In the genomic region with DNA sequence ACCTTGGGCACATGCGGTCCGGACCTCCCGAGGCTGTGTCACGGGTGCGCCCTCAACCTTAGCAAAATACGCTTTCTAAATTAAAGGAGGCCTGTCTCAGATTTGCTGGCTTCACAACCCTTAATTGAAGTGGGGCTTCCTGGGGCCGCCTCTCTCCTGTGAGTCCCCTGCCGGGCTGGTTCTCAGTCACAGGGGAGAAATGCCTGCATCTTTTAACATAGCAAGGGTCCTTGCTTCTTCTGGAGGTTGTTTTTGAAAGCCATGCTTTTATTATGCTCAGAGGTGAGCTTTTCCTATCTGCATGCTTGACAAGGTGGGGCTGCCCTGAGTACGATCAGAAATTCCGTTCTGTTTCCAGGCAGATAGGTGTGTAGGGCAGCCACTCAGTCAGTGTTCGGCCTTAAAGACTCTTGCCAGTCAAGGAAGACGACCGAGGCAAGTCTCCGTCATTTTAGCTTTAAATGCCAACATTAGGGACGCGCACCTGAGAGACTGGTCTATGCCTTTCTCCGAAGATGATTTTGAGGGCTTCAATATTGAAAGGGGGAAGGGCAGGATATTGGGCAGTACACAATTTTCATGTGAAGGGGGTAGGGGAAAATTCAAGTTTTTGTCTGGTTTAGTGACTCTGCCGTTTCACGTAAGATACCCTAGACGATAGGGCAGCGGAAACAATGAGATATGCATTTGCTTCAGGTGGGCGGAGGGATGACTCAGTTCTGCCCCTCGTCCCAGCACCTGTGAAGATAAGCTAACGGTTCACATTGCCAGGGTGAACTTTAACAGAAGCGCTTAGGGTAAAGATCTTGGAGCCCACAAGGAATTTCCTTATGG, we compare ENCODE assay signal across 12 cellular contexts. TPM values are rescaled to one million over a fixed set of nuclear protein-coding genes. Genes with fewer than 3 reads are reported as not detected.
A peak's percentile ranks its signal among the peaks of the same experiment; 100 is the strongest.
DNase-seq lines count a peak whose midpoint lies in the region; ATAC-seq, FAIRE-seq and TF ChIP-seq lines count a peak whose summit lies in the region.
"Had no signal": no experiment of that assay in that cellular context is flagged by ENCODE, and none has a peak within 500 bp of the region (broad histone marks: within the 10 kb centered on the region; RNA-seq: fewer than 3 reads in every experiment).

No MANE protein-coding gene starts in this region.

- SMC1A ChIA-PET in GM12878 (lab: Charles Lee; ENCODE audit: uncharacterized antibody, unreplicated experiment), result interaction anchor here (0.8 to 13.0 kb wide), 8 partner anchors 13 to 95 kb away, joined by 3 to 301 read pairs (median 6); no protein-coding TSS in a partner anchor

- peak; percentile 86 to 88 for DNase-seq in activated CD4-positive, alpha-beta T cell treated with anti-CD3 and anti-CD28 coated beads for 4 hours
- DNase-seq in GM12878 (ENCODE audit: low read depth, low spot score) (no peak), RWPE1 (ENCODE audit: low spot score) (no peak), C1 segment of cervical spinal cord (lab: John Stamatoyannopoulos, UW) (no peak), dermis blood vessel endothelial cell (no peak)
- DNase-seq in stimulated activated CD8-positive, alpha-beta memory T cell treated with anti-CD3 and anti-CD28 coated beads, Interleukin-12 subunit alpha, Interleukin-12 subunit beta, amount 100 ng/mL, for 1 hour (ENCODE audit: low read depth), result peak; percentile 60
- DNase-seq: central memory CD4-positive, alpha-beta T cell; naive thymus-derived CD8-positive, alpha-beta T cell; NCI-H2029 treated with DMSO at 0.1 percent for 48 hours; SK-N-SH had no signal

- H3K9me3 ChIP-seq in GM12878 (replicated peaks; ENCODE audit: control insufficient read depth, insufficient read depth, low read length), result no peaks in the 10 kb centered on the region; the same call in 2 of the 3 replicates
- H3K9me3 ChIP-seq: SK-N-SH had no signal

- H3K4me2 ChIP-seq in GM12878 (ENCODE audit: control insufficient read depth, insufficient read depth), result no peak overlapping the region
- H3K4me2 ChIP-seq: SK-N-SH had no signal

- no peak for FAIRE-seq in GM12878 (lab: Jason Lieb, UNC)

- H3K27ac ChIP-seq in GM12878 (ENCODE audit: control insufficient read depth, insufficient read depth) (no peak overlapping the region), RWPE1 (no peak overlapping the region)

- H3K79me2 ChIP-seq in GM12878 (ENCODE audit: control insufficient read depth, insufficient read depth, low read length), result no peaks in the 10 kb centered on the region

- RAD21 ChIA-PET in GM12878 (lab: Charles Lee; ENCODE audit: unreplicated experiment), result interaction anchor here (0.5 to 12.9 kb wide), 15 partner anchors 21 to 1990 kb away, joined by 3 to 406 read pairs (median 4); a partner anchor contains a TSS

- intact Hi-C loops in GM12878 (cut with micrococcal nuclease; ENCODE audit: unreplicated experiment), result loop anchor here (5.0 kb wide), 1 partner anchor 328 kb away; no protein-coding TSS in a partner anchor

- ATAC-seq in GM21529 (IDR thresholded peaks at IDR 0.05; ENCODE audit: unreplicated experiment) (peak; percentile 46), GM12878 (peak; percentile 71), GM18867 (IDR thresholded peaks at IDR 0.05; ENCODE audit: unreplicated experiment) (no peak)

- H3K4me3 ChIP-seq in GM12878, result no peak overlapping the region

- in situ Hi-C loops in GM12878 (cut with MboI), result loop anchor here (5.0 to 10.0 kb wide), 2 partner anchors 98 to 320 kb away; no protein-coding TSS in a partner anchor

- 22% methylated on average over 25 of the region's 25 CpGs for WGBS in GM12878 (ENCODE audit: insufficient coverage, insufficient replicate concordance, low lambda C conversion rate, missing lambda C conversion rate)

- peaks cover 9% of the 10 kb centered on the region for H3K4me1 ChIP-seq in GM12878 (ENCODE audit: control insufficient read depth, insufficient read depth, low read length)

- no peak for TF ChIP-seq POLR2A in GM12878 (IDR thresholded peaks at IDR 0.05; ENCODE audit: low read depth, low read length)

- BruUV-seq in GM12878 (replicated peaks; lab: Mats Ljungman, UMichigan), result no TSS peak

- no peaks in the 10 kb centered on the region for H3K36me3 ChIP-seq in GM12878 (ENCODE audit: control insufficient read depth in 2 of 2, insufficient read depth in 2 of 2, low read length in 1 of 2)

- H3K9ac ChIP-seq in GM12878 (ENCODE audit: control insufficient read depth, insufficient read depth, low read length), result no peak overlapping the region
- H3K9ac ChIP-seq: SK-N-SH had no signal

- POLR2A ChIA-PET in GM12878 (lab: Charles Lee) (interaction anchor here (0.7 to 1.6 kb wide), 5 partner anchors 9 to 194 kb away, joined by 3 to 6 read pairs (median 4); a partner anchor contains a TSS), RWPE1 (lab: Yijun Ruan, JAX; ENCODE audit: low non-redundant PET) (no interaction called here)

- peak in 1 of 2 experiments; percentile 56; a peak in 1 of 4 replicates for TF ChIP-seq EP300 in GM12878 (IDR thresholded peaks at IDR 0.05; ENCODE audit: borderline replicate concordance in 1 of 2, control insufficient read depth in 1 of 2, low read depth in 2 of 2, low read length in 2 of 2)

- H4K20me1 ChIP-seq in GM12878 (ENCODE audit: control insufficient read depth, insufficient read depth), result no peaks in the 10 kb centered on the region

- TF ChIP-seq CTCF in GM12878 (IDR thresholded peaks at IDR 0.05 in 2 of 3, conservative IDR thresholded peaks at IDR 0.05 in 1 of 3; ENCODE audit: control insufficient read depth in 2 of 3, extremely low read depth in 1 of 3, insufficient read depth in 1 of 3, low read depth in 3 of 3, low read length in 3 of 3), result no peak
- no peak for TF ChIP-seq CTCF in RWPE1 (conservative IDR thresholded peaks at IDR 0.05; ENCODE audit: low read depth)

- H3K27me3 ChIP-seq in GM12878 (replicated peaks in 1 of 2; ENCODE audit: control insufficient read depth in 2 of 2, insufficient read depth in 2 of 2, low read length in 1 of 2), result no peaks in the 10 kb centered on the region

- CTCF ChIA-PET in GM12878 (lab: Yijun Ruan, JAX), result interaction anchor here (0.6 to 17.0 kb wide), 20 partner anchors 8 to 100 kb away, joined by 3 to 553 read pairs (median 4); no protein-coding TSS in a partner anchor
- CTCF ChIA-PET in RWPE1 (lab: Yijun Ruan, JAX), result no interaction called here

- TF ChIP-seq RAD21 in GM12878 (IDR thresholded peaks at IDR 0.05; ENCODE audit: insufficient read depth, low read depth, low read length), result no peak

- peak overlapping the region; percentile 25; the same call in 1 of the 2 replicates for H2AFZ ChIP-seq in GM12878 (ENCODE audit: control insufficient read depth, low read depth, low read length)

TF ChIP-seq in GM12878, 131 proteins besides CTCF, POLR2A, EP300 and RAD21 (continues in another document):
- no peak for TF ChIP-seq SP1 (IDR thresholded peaks at IDR 0.05; ENCODE audit: low read depth, low read length)
- no peak for TF ChIP-seq CREB1 (IDR thresholded peaks at IDR 0.05; ENCODE audit: low read depth)
- no peak for TF ChIP-seq SUPT20H (IDR thresholded peaks at IDR 0.05; ENCODE audit: borderline replicate concordance, control insufficient read depth, low read depth, low read length)
- TF ChIP-seq ZNF217 (IDR thresholded peaks at IDR 0.05), result no peak
- TF ChIP-seq BHLHE40 (IDR thresholded peaks at IDR 0.05; ENCODE audit: borderline replicate concordance in 1 of 2, low read depth in 2 of 2, low read length in 1 of 2), result peak in 1 of 2 experiments; percentile 9; a peak in 1 of 4 replicates
- TF ChIP-seq LARP7 (IDR thresholded peaks at IDR 0.05), result no peak
- TF ChIP-seq SPI1 (IDR thresholded peaks at IDR 0.05; ENCODE audit: borderline replicate concordance, insufficient read depth, low read depth, low read length), result no peak
- TF ChIP-seq YY1 (IDR thresholded peaks at IDR 0.05; ENCODE audit: low read depth, low read length), result no peak
- no peak for TF ChIP-seq BRCA1 (IDR thresholded peaks at IDR 0.05; ENCODE audit: low read depth, low read length)
- no peak for TF ChIP-seq EZH2 (IDR thresholded peaks at IDR 0.05; ENCODE audit: borderline replicate concordance, control insufficient read depth, low read depth, low read length)
- TF ChIP-seq, protein P1, sequence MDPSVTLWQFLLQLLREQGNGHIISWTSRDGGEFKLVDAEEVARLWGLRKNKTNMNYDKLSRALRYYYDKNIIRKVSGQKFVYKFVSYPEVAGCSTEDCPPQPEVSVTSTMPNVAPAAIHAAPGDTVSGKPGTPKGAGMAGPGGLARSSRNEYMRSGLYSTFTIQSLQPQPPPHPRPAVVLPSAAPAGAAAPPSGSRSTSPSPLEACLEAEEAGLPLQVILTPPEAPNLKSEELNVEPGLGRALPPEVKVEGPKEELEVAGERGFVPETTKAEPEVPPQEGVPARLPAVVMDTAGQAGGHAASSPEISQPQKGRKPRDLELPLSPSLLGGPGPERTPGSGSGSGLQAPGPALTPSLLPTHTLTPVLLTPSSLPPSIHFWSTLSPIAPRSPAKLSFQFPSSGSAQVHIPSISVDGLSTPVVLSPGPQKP (IDR thresholded peaks at IDR 0.05; ENCODE audit: low read depth, low read length), result no peak
- TF ChIP-seq RFX5 (IDR thresholded peaks at IDR 0.05; ENCODE audit: low read depth, low read length), result no peak
- TF ChIP-seq PAX8 (IDR thresholded peaks at IDR 0.05), result no peak
- no peak for TF ChIP-seq JUND (IDR thresholded peaks at IDR 0.05; ENCODE audit: low read depth, low read length)
- peak; percentile 44; the same call in 1 of the 2 replicates for TF ChIP-seq CHD2 (IDR thresholded peaks at IDR 0.05; ENCODE audit: borderline replicate concordance, low read depth, low read length)
- no peak for TF ChIP-seq PML (IDR thresholded peaks at IDR 0.05; ENCODE audit: low read length)

RNA-seq across cellular contexts. Expression of a gene that starts 5.5 kb away (rescaled TPM):
- 30.6 and 32.7 TPM in 2 replicates for total RNA-seq in GM12878 (2013; cell fraction: nucleolus; rRNA removed)
- total RNA-seq in GM12878 (2014; rRNA removed) (29.8 and 33.4 TPM in 2 replicates), GM12878 (2014; rRNA removed; fragmentation: Illumina TruSeq; extraction: Trizol) (11.4 and 13.0 TPM in 2 replicates), GM12878 (2021) (95.1 and 101 TPM in 2 replicates), dermis blood vessel endothelial cell (5.1 and 7.8 TPM in 2 replicates)
- polyA plus RNA-seq in GM12878 (2011; ENCODE audit: low read depth), result 25.8 TPM
- polyA plus RNA-seq in GM12878 (2011; rRNA removed) (4.8 and 8.6 TPM in 2 replicates), GM12878 (2014; fragmentation: Illumina TruSeq; extraction: Trizol) (10.1 and 38.1 TPM in 2 replicates), GM12878 (2014; fragmentation: Nextera tagmentation; extraction: Ambion mirVana) (1 to 10 TPM; 2.3 to 4.2 TPM), GM12878 (2014; rRNA removed) (44.5 and 51.5 TPM in 2 replicates), GM12878 (2016; fragmentation: Nextera tagmentation; extraction: Ambion mirVana) (10 to 100 TPM; 55.0 to 56.2 TPM)
- polyA plus RNA-seq in GM12878 (2011; cell fraction: cytosol; rRNA removed), result 15.8 and 16.8 TPM in 2 replicates
- polyA plus RNA-seq in GM12878 (2011; cell fraction: nucleus; rRNA removed), result 25.1 and 32.3 TPM in 2 replicates
- 45.2 and 60.4 TPM in 2 replicates for polyA plus RNA-seq in GM12878 (2012)
- polyA minus RNA-seq in GM12878 (2011; rRNA and poly(A)+ RNA removed), result 10.7 and 17.2 TPM in 2 replicates
- 20.3 and 21.6 TPM in 2 replicates for polyA minus RNA-seq in GM12878 (2011; cell fraction: cytosol; rRNA and poly(A)+ RNA removed)
- 10.8 and 18.6 TPM in 2 replicates for polyA minus RNA-seq in GM12878 (2011; cell fraction: nucleus; rRNA and poly(A)+ RNA removed)

Comparison
In these comparisons a context has a peak if more than half of its experiments do, and no peak if none do; other contexts are left out.
1. DNase-seq: peak in activated CD4-positive, alpha-beta T cell treated with anti-CD3 and anti-CD28 coated beads for 4 hours (2 of 2) and stimulated activated CD8-positive, alpha-beta memory T cell treated with anti-CD3 and anti-CD28 coated beads, Interleukin-12 subunit alpha, Interleukin-12 subunit beta, amount 100 ng/mL, for 1 hour (single experiment); none in GM12878 (single experiment), RWPE1 (single experiment), C1 segment of cervical spinal cord (0 of 14) and dermis blood vessel endothelial cell (single experiment).